14 cellular contexts compared by ENCODE assay signal in genomic region chr6:117613920-117614535, GRCh38. TPM values are rescaled to one million over a fixed set of nuclear protein-coding genes. Genes with fewer than 3 reads are reported as not detected.
A peak's percentile ranks its signal among the peaks of the same experiment; 100 is the strongest.
DNase-seq lines count a peak whose midpoint lies in the region; ATAC-seq and TF ChIP-seq lines count a peak whose summit lies in the region.
"Had no signal": no experiment of that assay in that cellular context is flagged by ENCODE, and none has a peak within 500 bp of the region (broad histone marks: within the 10 kb centered on the region; RNA-seq: fewer than 3 reads in every experiment).

No MANE protein-coding gene starts in this region.

- H3K9ac ChIP-seq in iPS-18a (ENCODE audit: low read length) = peak overlapping the region; percentile 32

- peaks cover 40% of the 10 kb centered on the region for H3K4me1 ChIP-seq in SJSA1 (replicated peaks)
- peaks cover 44% of the 10 kb centered on the region for H3K4me1 ChIP-seq in iPS-18a (ENCODE audit: control insufficient read depth, low read depth, low read length)
- no peaks in the 10 kb centered on the region for H3K4me1 ChIP-seq in breast epithelium

- no peaks in the 10 kb centered on the region for H3K36me3 ChIP-seq in SJSA1
- H3K36me3 ChIP-seq in iPS-18a (ENCODE audit: control insufficient read depth, low read depth, low read length) = no peaks in the 10 kb centered on the region
- H3K36me3 ChIP-seq in breast epithelium = no peaks in the 10 kb centered on the region
- H3K36me3 ChIP-seq: brain microvascular endothelial cell had no signal

- H3K4me3 ChIP-seq in SJSA1 (no peak overlapping the region), iPS-18a (ENCODE audit: low read length) (peak overlapping the region; percentile 32), breast epithelium (no peak overlapping the region)

- no peaks in the 10 kb centered on the region for H3K9me3 ChIP-seq in SJSA1 (replicated peaks)
- H3K9me3 ChIP-seq in iPS-18a (ENCODE audit: control insufficient read depth, low read depth, low read length) = no peaks in the 10 kb centered on the region
- no peaks in the 10 kb centered on the region for H3K9me3 ChIP-seq in breast epithelium

- DNase-seq in AG20443 (ENCODE audit: low spot score) (peak; percentile 33), H4 (ENCODE audit: low spot score) (peak; percentile 7), SJSA1 (ENCODE audit: low read depth in 1 of 2, low spot score in 2 of 2) (peak; percentile 60 to 68), NCI-H128 (lab: John Stamatoyannopoulos, UW; ENCODE audit: unreplicated experiment) (no peak), breast epithelium (ENCODE audit: low spot score in 2 of 2) (no peak), cerebellar cortex (ENCODE audit: low spot score) (no peak)
- DNase-seq: brain microvascular endothelial cell; NCI-H1105; NCI-H345; stimulated activated CD8-positive, alpha-beta memory T cell treated with anti-CD3 and anti-CD28 coated beads, Interleukin-4, amount 100 ng/mL, for 48 hours had no signal

- peak overlapping the region; percentile 96 for H3K27ac ChIP-seq in SJSA1
- no peak overlapping the region for H3K27ac ChIP-seq in iPS-18a (ENCODE audit: low read length)
- H3K27ac ChIP-seq in breast epithelium = no peak overlapping the region
- H3K27ac ChIP-seq: brain microvascular endothelial cell had no signal

- no peak for TF ChIP-seq POLR2A in breast epithelium (IDR thresholded peaks at IDR 0.05)

- ATAC-seq in HG03520 (IDR thresholded peaks at IDR 0.05; ENCODE audit: unreplicated experiment) = no peak
- ATAC-seq: activated CD4-positive, CD25-positive, alpha-beta regulatory T cell treated with anti-CD3 and anti-CD28 coated beads, Interleukin-2, amount 50 U/mL, for 24 hours; HepG2 had no signal

- intact Hi-C loops in breast epithelium (cut with DNase I; ENCODE audit: low total_unique reads) = no loop called here

- H3K27me3 ChIP-seq in SJSA1 (replicated peaks) = no peaks in the 10 kb centered on the region
- no peaks in the 10 kb centered on the region for H3K27me3 ChIP-seq in iPS-18a (ENCODE audit: control insufficient read depth, insufficient read depth, low read length)
- H3K27me3 ChIP-seq in breast epithelium = no peaks in the 10 kb centered on the region
- H3K27me3 ChIP-seq: brain microvascular endothelial cell had no signal

- TF ChIP-seq CTCF in breast epithelium (IDR thresholded peaks at IDR 0.05) = no peak

RNA-seq across cellular contexts. Expression of gene GOPC, which starts 11.7 kb away (rescaled TPM):
- 16.0 and 22.1 TPM in 2 replicates for total RNA-seq in H4 (2014; rRNA removed; shearing (Covaris generic))
- total RNA-seq in SJSA1 (2014; rRNA removed; shearing (Covaris generic)) = 50.2 and 54.2 TPM in 2 replicates
- total RNA-seq in breast epithelium = 10 to 100 TPM; 25.6 to 36.6 (median 29.5) TPM

Comparison
In these comparisons a context has a peak if more than half of its experiments do, and no peak if none do; other contexts are left out.
1. DNase-seq: peak in AG20443 (single experiment), H4 (single experiment) and SJSA1 (2 of 2); none in NCI-H128 (single experiment), breast epithelium (0 of 2) and cerebellar cortex (single experiment).